12 cellular contexts compared by ENCODE assay signal in genomic region chr21:41664881-41665765, GRCh38.
DNase-seq lines count a peak whose midpoint lies in the region; ATAC-seq and TF ChIP-seq lines count a peak whose summit lies in the region.
"Had no signal": no experiment of that assay in that cellular context is flagged by ENCODE, and none has a peak within 500 bp of the region (broad histone marks: within the 10 kb centered on the region; RNA-seq: fewer than 3 reads in every experiment).

No MANE protein-coding gene starts in this region.

- H3K27me3 ChIP-seq in BJ (ENCODE audit: control insufficient read depth, insufficient read depth, low read length), result no peaks in the 10 kb centered on the region
- H3K27me3 ChIP-seq in RWPE2 (ENCODE audit: insufficient read depth, poor library complexity, severe bottlenecking), result no peaks in the 10 kb centered on the region

- no peaks in the 10 kb centered on the region for H3K36me3 Mint-ChIP-seq in nephron progenitor cell (ENCODE audit: low read depth)
- H3K36me3 Mint-ChIP-seq: activated naive CD4-positive, alpha-beta T cell treated with anti-CD3 and anti-CD28 coated beads, Interleukin-2, amount 50 U/mL, for 24 hours had no signal

- H3K4me1 ChIP-seq in RWPE2 (ENCODE audit: insufficient read depth, poor library complexity, severe bottlenecking), result peaks cover 11% of the 10 kb centered on the region
- H3K4me1 ChIP-seq: gastrocnemius medialis had no signal

- H3K4me1 Mint-ChIP-seq in nephron progenitor cell, result peaks cover 34% of the 10 kb centered on the region
- H3K4me1 Mint-ChIP-seq: activated naive CD4-positive, alpha-beta T cell treated with anti-CD3 and anti-CD28 coated beads, Interleukin-2, amount 50 U/mL, for 24 hours had no signal

- no peaks in the 10 kb centered on the region for H3K9me3 ChIP-seq in RWPE2 (ENCODE audit: severe bottlenecking)
- H3K9me3 ChIP-seq: gastrocnemius medialis had no signal

- peaks cover 5% of the 10 kb centered on the region for H3K27me3 Mint-ChIP-seq in nephron progenitor cell (ENCODE audit: low read depth, poor library complexity)

- ATAC-seq in RWPE2 (ENCODE audit: low read depth) (peak; percentile 45; the same call in 1 of the 3 replicates), GM21737 (IDR thresholded peaks at IDR 0.05; ENCODE audit: unreplicated experiment) (no peak), HG02884 (IDR thresholded peaks at IDR 0.05; ENCODE audit: unreplicated experiment) (no peak), HG02678 (IDR thresholded peaks at IDR 0.05; ENCODE audit: unreplicated experiment) (no peak)

- peak overlapping the region; percentile 32 for H3K27ac ChIP-seq in RWPE2 (ENCODE audit: poor library complexity, severe bottlenecking)
- H3K27ac ChIP-seq: gastrocnemius medialis had no signal

- CTCF ChIA-PET in BJ (lab: Yijun Ruan, JAX), result no interaction called here

- no peaks in the 10 kb centered on the region for H3K36me3 ChIP-seq in BJ (ENCODE audit: control insufficient read depth, insufficient read depth, low read length)
- no peaks in the 10 kb centered on the region for H3K36me3 ChIP-seq in RWPE2 (ENCODE audit: low read depth)
- H3K36me3 ChIP-seq: gastrocnemius medialis had no signal

- POLR2A ChIA-PET in BJ (lab: Charles Lee), result no interaction called here

- TF ChIP-seq CTCF in BJ (IDR thresholded peaks at IDR 0.05; ENCODE audit: insufficient read depth, low read depth, low read length) (no peak), RWPE2 (IDR thresholded peaks at IDR 0.05; ENCODE audit: poor library complexity, severe bottlenecking) (no peak), fibroblast of pulmonary artery (IDR thresholded peaks at IDR 0.05; ENCODE audit: low read length, missing control alignments) (no peak), nephron progenitor cell (IDR thresholded peaks at IDR 0.05) (no peak)

- no peak overlapping the region for H3K4me3 ChIP-seq in BJ (ENCODE audit: low read depth, low read length)
- no peak overlapping the region for H3K4me3 ChIP-seq in RWPE2 (ENCODE audit: severe bottlenecking)
- no peak overlapping the region for H3K4me3 ChIP-seq in fibroblast of pulmonary artery (replicated peaks; ENCODE audit: low read depth, low read length)
- H3K4me3 ChIP-seq: gastrocnemius medialis had no signal

- H3K27ac Mint-ChIP-seq in nephron progenitor cell, result peak overlapping the region; percentile 77
- H3K27ac Mint-ChIP-seq: activated naive CD4-positive, alpha-beta T cell treated with anti-CD3 and anti-CD28 coated beads, Interleukin-2, amount 50 U/mL, for 24 hours had no signal

- no peak overlapping the region for H3K4me3 Mint-ChIP-seq in nephron progenitor cell
- H3K4me3 Mint-ChIP-seq: activated naive CD4-positive, alpha-beta T cell treated with anti-CD3 and anti-CD28 coated beads, Interleukin-2, amount 50 U/mL, for 24 hours had no signal

- DNase-seq in BJ (ENCODE audit: low read depth) (peak; percentile 65), RWPE2 (ENCODE audit: low spot score) (peak; percentile 66), fibroblast of pulmonary artery (ENCODE audit: low read depth) (peak; percentile 66), nephron progenitor cell (no peak), HUDEP-2 (lab: John Stamatoyannopoulos, UW; ENCODE audit: unreplicated experiment in 76 of 76) (no peak)
- DNase-seq: C1 segment of cervical spinal cord, gastrocnemius medialis, NCI-H1092 treated with DMSO at 0.1 percent for 48 hours had no signal

- H3K9me3 Mint-ChIP-seq in nephron progenitor cell, result no peaks in the 10 kb centered on the region
- H3K9me3 Mint-ChIP-seq: activated naive CD4-positive, alpha-beta T cell treated with anti-CD3 and anti-CD28 coated beads, Interleukin-2, amount 50 U/mL, for 24 hours had no signal

Comparison
In these comparisons a context has a peak if more than half of its experiments do, and no peak if none do; other contexts are left out.
1. DNase-seq: peak in BJ (single experiment), RWPE2 (single experiment) and fibroblast of pulmonary artery (single experiment); none in nephron progenitor cell (single experiment) and HUDEP-2 (0 of 76).